ENCODE assay signal across 14 cellular contexts in the genomic region with DNA sequence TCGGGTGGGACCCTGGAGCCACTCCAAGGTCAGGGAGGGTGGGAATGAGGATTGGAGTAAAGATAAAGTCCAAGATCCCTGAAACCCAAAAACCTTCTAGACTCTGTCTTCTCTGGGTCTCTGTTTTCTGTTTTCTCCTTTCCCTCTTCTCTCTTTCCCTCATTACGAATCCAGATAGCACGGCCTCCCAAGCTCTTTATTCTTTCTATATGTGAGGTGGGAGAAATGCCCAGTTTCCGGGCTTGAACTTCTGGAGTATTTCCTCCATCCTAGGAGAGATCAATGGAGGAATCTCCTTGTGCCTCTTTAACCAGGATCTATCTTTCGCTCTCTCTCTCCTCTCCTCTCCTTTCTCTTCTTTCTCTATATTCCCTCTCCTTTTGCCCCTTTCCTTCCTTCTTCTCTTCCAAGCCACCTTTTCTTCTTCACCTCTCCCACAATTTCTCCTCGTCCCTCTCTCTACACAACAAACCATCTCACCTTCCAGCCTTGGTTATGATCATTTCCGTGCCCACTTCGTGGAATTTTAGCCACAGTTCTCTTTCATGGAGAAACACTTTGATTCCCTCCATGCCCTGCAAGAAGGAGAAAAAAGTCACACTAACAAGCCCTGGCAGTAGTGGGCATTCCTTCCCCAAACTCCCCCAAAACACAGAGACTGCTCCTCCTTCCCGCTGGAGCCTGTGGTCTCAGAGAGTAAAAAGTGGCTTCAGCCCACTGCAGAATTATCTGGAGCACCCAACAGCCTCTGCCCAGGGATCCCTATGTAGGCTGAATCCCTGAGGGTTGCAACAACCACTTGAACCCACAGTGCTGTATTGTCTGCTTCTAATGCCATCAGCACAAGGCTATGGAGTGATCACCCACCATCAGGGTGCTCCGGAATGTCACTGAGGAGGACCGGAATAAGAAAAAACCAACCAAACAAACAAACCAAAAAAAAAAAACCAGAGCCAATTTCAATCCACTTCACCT. TPM values are rescaled to one million over a fixed set of nuclear protein-coding genes. Genes with fewer than 3 reads are reported as not detected.
DNase-seq lines count a peak whose midpoint lies in the region; TF ChIP-seq lines count a peak whose summit lies in the region.
"Had no signal": no experiment of that assay in that cellular context is flagged by ENCODE, and none has a peak within 500 bp of the region (broad histone marks: within the 10 kb centered on the region; RNA-seq: fewer than 3 reads in every experiment).

No MANE protein-coding gene starts in this region.

- peaks cover 68% of the 10 kb centered on the region for H3K36me3 Mint-ChIP-seq in HFFc6 (ENCODE audit: low read depth)

- H3K4me3 ChIP-seq in fibroblast of villous mesenchyme (ENCODE audit: low read depth, low read length) (peak overlapping the region; percentile 30), prostate gland (no peak overlapping the region), brain microvascular endothelial cell (ENCODE audit: low read depth, low read length) (no peak overlapping the region)
- H3K4me3 ChIP-seq: dorsolateral prefrontal cortex had no signal

- peak overlapping the region; percentile 92 for H3K27ac Mint-ChIP-seq in HFFc6
- H3K27ac Mint-ChIP-seq: T-helper 2 cell treated with Interferon-gamma antibody and Interleukin-4, amounts not matched to agents 5 μg/mL and 100 μg/mL, for 36 hours had no signal

- peaks cover 59% of the 10 kb centered on the region for H3K4me1 Mint-ChIP-seq in HFFc6 (ENCODE audit: low read depth)

- peak overlapping the region; percentile 99 for H3K4me3 Mint-ChIP-seq in HFFc6
- H3K4me3 Mint-ChIP-seq: T-helper 2 cell treated with Interferon-gamma antibody and Interleukin-4, amounts not matched to agents 5 μg/mL and 100 μg/mL, for 36 hours had no signal

- no peak for TF ChIP-seq CTCF in HFFc6 (IDR thresholded peaks at IDR 0.05)
- no peak for TF ChIP-seq CTCF in fibroblast of villous mesenchyme (IDR thresholded peaks at IDR 0.05; ENCODE audit: insufficient read depth, low read depth, low read length)
- no peak for TF ChIP-seq CTCF in prostate gland (IDR thresholded peaks at IDR 0.05)
- no peak for TF ChIP-seq CTCF in brain microvascular endothelial cell (IDR thresholded peaks at IDR 0.05; ENCODE audit: low read depth, low read length, missing control alignments)

- no peaks in the 10 kb centered on the region for H3K9me3 Mint-ChIP-seq in HFFc6
- H3K9me3 Mint-ChIP-seq: stimulated activated naive B cell treated with anti-CD40 and anti-IgM and Interleukin-4, amounts not matched to agents 10 μg/mL and 1 μg/mL and 100 μg/mL, for 72 hours; T-helper 2 cell treated with Interferon-gamma antibody and Interleukin-4, amounts not matched to agents 5 μg/mL and 100 μg/mL, for 36 hours had no signal

- in situ Hi-C loops in brain microvascular endothelial cell (cut with HindIII; ENCODE audit: low pct_ligation_motif_present, low sequenced_read_pairs): no loop called here

- peaks cover 52% of the 10 kb centered on the region for H3K27me3 ChIP-seq in prostate gland (replicated peaks; ENCODE audit: insufficient read depth)
- H3K27me3 ChIP-seq in brain microvascular endothelial cell (replicated peaks): peaks cover 85% of the 10 kb centered on the region

- 17% methylated on average over 11 of the region's 11 CpGs for whole genome bisulfite sequencing in prostate gland

- no peak for TF ChIP-seq POLR2A in prostate gland (IDR thresholded peaks at IDR 0.05)

- DNase-seq in EH (ENCODE audit: low read depth): peak; percentile 73
- DNase-seq in HFFc6: no peak
- DNase-seq in fibroblast of villous mesenchyme (ENCODE audit: low read depth): no peak
- no peak for DNase-seq in prostate gland (ENCODE audit: low spot score)
- DNase-seq in brain microvascular endothelial cell: no peak
- DNase-seq in GM19238 (ENCODE audit: insufficient read length, low spot score): no peak
- no peak for DNase-seq in kidney glomerular epithelial cell (lab: John Stamatoyannopoulos, UW)
- DNase-seq: activated CD4-positive, CD25-positive, alpha-beta regulatory T cell treated with anti-CD3 and anti-CD28 coated beads, Interleukin-2, amount 50 U/mL, for 72 hours; dorsolateral prefrontal cortex; stimulated activated naive B cell treated with anti-CD40 and anti-IgM and Interleukin-4, amounts not matched to agents 10 μg/mL and 1 μg/mL and 100 μg/mL, for 72 hours had no signal

- H3K36me3 ChIP-seq in prostate gland: no peaks in the 10 kb centered on the region
- no peaks in the 10 kb centered on the region for H3K36me3 ChIP-seq in brain microvascular endothelial cell (replicated peaks)

- no peaks in the 10 kb centered on the region for H3K4me1 ChIP-seq in prostate gland (replicated peaks)

- H3K27ac ChIP-seq in prostate gland (peak overlapping the region; percentile 20 to 70), brain microvascular endothelial cell (no peak overlapping the region)
- H3K27ac ChIP-seq: dorsolateral prefrontal cortex had no signal

- H3K27me3 Mint-ChIP-seq in HFFc6 (ENCODE audit: insufficient read depth): peaks cover 7% of the 10 kb centered on the region

- H3K9me3 ChIP-seq in prostate gland: no peaks in the 10 kb centered on the region

- intact Hi-C loops in prostate gland (cut with DNase I): loop anchor here (5.0 kb wide), 1 partner anchor 1356 kb away; no protein-coding TSS in a partner anchor

RNA-seq across cellular contexts. Expression of gene TBX5, which starts 4.3 kb away (rescaled TPM):
- 10 to 100 TPM; 20.7 to 27.8 (median 24.3) TPM for total RNA-seq in HFFc6 (2021; fragmentation: NEBNext Ultra II Directional; extraction: Animal tissue kit (Norgen Biotek cat#: 25700))
- 0.43 and 1.9 TPM in 2 replicates for total RNA-seq in fibroblast of villous mesenchyme
- total RNA-seq in prostate gland: 1 to 10 TPM in 1 of 2 donors, under 1 TPM in 1; 0.34 to 4.9 TPM
- total RNA-seq: bronchial epithelial cell, mononuclear cell, renal cortical epithelial cell had no signal
